Comparison of ENCODE assay signal across 10 cellular contexts in the genomic region with DNA sequence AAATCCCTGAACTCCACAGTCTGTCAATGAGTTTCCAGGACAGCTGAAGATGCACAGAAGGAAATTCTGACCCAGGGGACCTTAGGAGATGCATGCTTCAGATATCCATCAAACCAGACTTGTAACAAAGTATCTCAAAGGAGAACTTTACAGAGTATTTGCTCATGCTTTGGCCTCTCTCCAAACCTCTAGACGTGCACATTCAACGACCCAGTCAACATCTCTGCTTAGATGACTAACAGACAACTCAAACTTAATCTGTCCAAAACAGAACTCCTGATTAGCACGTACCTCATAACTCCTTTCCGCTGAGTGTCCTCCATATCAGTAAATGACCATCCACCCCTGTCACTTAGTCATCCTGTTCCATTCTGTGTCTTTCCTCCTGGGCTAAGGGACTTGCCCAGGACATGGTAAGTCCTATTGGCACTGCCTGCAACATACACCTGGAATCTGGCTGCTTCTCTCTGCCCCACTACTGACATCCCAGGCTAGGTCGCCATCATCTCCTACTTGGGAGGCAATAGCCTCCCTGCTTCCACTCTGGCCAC.
A peak's percentile ranks its signal among the peaks of the same experiment; 100 is the strongest.
DNase-seq lines count a peak whose midpoint lies in the region; ATAC-seq, FAIRE-seq and TF ChIP-seq lines count a peak whose summit lies in the region.
"Had no signal": no experiment of that assay in that cellular context is flagged by ENCODE, and none has a peak within 500 bp of the region (broad histone marks: within the 10 kb centered on the region; RNA-seq: fewer than 3 reads in every experiment).

No MANE protein-coding gene starts in this region.

- CTCF ChIA-PET in A549 (lab: Yijun Ruan, JAX): no interaction called here

- TF ChIP-seq POLR2A in A549 (IDR thresholded peaks at IDR 0.05; ENCODE audit: low read length) (no peak), prostate gland (IDR thresholded peaks at IDR 0.05) (no peak)

- H4K20me1 ChIP-seq in neural progenitor cell (ENCODE audit: low read depth): no peaks in the 10 kb centered on the region

- no peaks in the 10 kb centered on the region for H3K9me3 Mint-ChIP-seq in neural progenitor cell

- no peak for FAIRE-seq in A549 (lab: Jason Lieb, UNC)

- no peak for TF ChIP-seq RAD21 in A549 (conservative IDR thresholded peaks at IDR 0.05 in 1 of 2, IDR thresholded peaks at IDR 0.05 in 1 of 2)

- no peak for TF ChIP-seq EP300 in A549 (IDR thresholded peaks at IDR 0.05)

- WGBS in A549 (ENCODE audit: missing lambda C conversion rate): 35% methylated on average over 5 of the region's 5 CpGs
- WGBS in prostate gland: 51% methylated on average over 5 of the region's 5 CpGs

- H3K4me2 ChIP-seq in A549: peak overlapping the region; percentile 19; the same call in 1 of the 3 replicates
- no peak overlapping the region for H3K4me2 ChIP-seq in neural progenitor cell

- no peak overlapping the region for H2AFZ ChIP-seq in neural progenitor cell (replicated peaks)

- H3K79me2 ChIP-seq in neural progenitor cell (ENCODE audit: low read depth): no peaks in the 10 kb centered on the region

- H3K27ac Mint-ChIP-seq in neural progenitor cell: no peak overlapping the region

- intact Hi-C loops in left ventricle myocardium superior (cut with micrococcal nuclease): no loop called here
- intact Hi-C loops in prostate gland (cut with DNase I): no loop called here

- H3K27me3 ChIP-seq in WERI-Rb-1 (ENCODE audit: insufficient read depth, low read depth, severe bottlenecking) (no peaks in the 10 kb centered on the region), neural progenitor cell (no peaks in the 10 kb centered on the region), prostate gland (replicated peaks; ENCODE audit: insufficient read depth) (no peaks in the 10 kb centered on the region)

- H3K4me3 Mint-ChIP-seq in neural progenitor cell: no peak overlapping the region

- no peak for TF ChIP-seq CTCF in A549 (IDR thresholded peaks at IDR 0.05)
- TF ChIP-seq CTCF in WERI-Rb-1 (IDR thresholded peaks at IDR 0.05; ENCODE audit: low read depth, low read length): no peak
- no peak for TF ChIP-seq CTCF in neural progenitor cell (IDR thresholded peaks at IDR 0.05)
- TF ChIP-seq CTCF in prostate gland (IDR thresholded peaks at IDR 0.05): no peak

- H3K27me3 Mint-ChIP-seq in neural progenitor cell (ENCODE audit: insufficient read depth, low read depth): no peaks in the 10 kb centered on the region

- H3F3A ChIP-seq in neural progenitor cell (ENCODE audit: low read depth): no peaks in the 10 kb centered on the region

- H3K27ac ChIP-seq in A549: no peak overlapping the region
- peak overlapping the region; percentile 7; the same call in 1 of the 2 replicates for H3K27ac ChIP-seq in WERI-Rb-1
- H3K27ac ChIP-seq in neural progenitor cell: no peak overlapping the region
- H3K27ac ChIP-seq in prostate gland: no peak overlapping the region

- DNase-seq in A549 (ENCODE audit: low read depth in 1 of 2, low spot score in 1 of 2) (peak in 1 of 2 experiments; percentile 32), HCEC 1CT (peak; percentile 92), WERI-Rb-1 (no peak), left ventricle myocardium superior (no peak), superior temporal gyrus (ENCODE audit: extremely low spot score) (no peak), neural progenitor cell (ENCODE audit: low spot score) (no peak), prostate gland (ENCODE audit: low spot score) (no peak)
- no peak for DNase-seq in stimulated activated naive CD8-positive, alpha-beta T cell treated with anti-CD3 and anti-CD28 coated beads, Interleukin-15, Interleukin-2, amounts not matched to agents 100 U/mL and 50 U/mL, for 24 hours
- DNase-seq: amygdala, retina had no signal

- POLR2A ChIA-PET in A549 (lab: Yijun Ruan, JAX): no interaction called here

- H3K4me3 ChIP-seq in A549 (no peak overlapping the region), WERI-Rb-1 (ENCODE audit: low read depth, low read length) (no peak overlapping the region), neural progenitor cell (no peak overlapping the region), prostate gland (no peak overlapping the region)

- H3K4me1 ChIP-seq in A549: peaks cover 8% of the 10 kb centered on the region; the same call in 1 of the 3 replicates
- H3K4me1 ChIP-seq in neural progenitor cell: no peaks in the 10 kb centered on the region
- no peaks in the 10 kb centered on the region for H3K4me1 ChIP-seq in prostate gland (replicated peaks)

- H3K36me3 ChIP-seq in WERI-Rb-1 (no peaks in the 10 kb centered on the region), neural progenitor cell (no peaks in the 10 kb centered on the region), prostate gland (no peaks in the 10 kb centered on the region)

- H3K36me3 Mint-ChIP-seq in neural progenitor cell: peaks cover 3% of the 10 kb centered on the region

- H3K4me1 Mint-ChIP-seq in neural progenitor cell: no peaks in the 10 kb centered on the region

- H3K9me3 ChIP-seq in A549 (no peaks in the 10 kb centered on the region), WERI-Rb-1 (ENCODE audit: severe bottlenecking) (no peaks in the 10 kb centered on the region), neural progenitor cell (ENCODE audit: low read depth) (no peaks in the 10 kb centered on the region), prostate gland (no peaks in the 10 kb centered on the region)

- no peak overlapping the region for H3K9ac ChIP-seq in neural progenitor cell

- ATAC-seq in A549 (peak; percentile 64 to 74), left ventricle myocardium superior (peak; percentile 63)
- no peak for ATAC-seq in stimulated activated naive CD8-positive, alpha-beta T cell treated with anti-CD3 and anti-CD28 coated beads, Interleukin-15, Interleukin-2, amounts not matched to agents 100 U/mL and 50 U/mL, for 24 hours

TF ChIP-seq in A549, 52 proteins besides CTCF, POLR2A, EP300 and RAD21:
- TF ChIP-seq FOSL2 (IDR thresholded peaks at IDR 0.05): 0 out of 2 replicates have a peak, but pooled peaks have one; percentile 10
- no peak for TF ChIP-seq FOSL2 (CRISPR knock-in tag; IDR thresholded peaks at IDR 0.05)
- 0 out of 2 replicates have a peak, but pooled peaks have one; percentile 17 for TF ChIP-seq JUNB (IDR thresholded peaks at IDR 0.05)
- no peak for TF ChIP-seq HOXB5 (CRISPR knock-in tag; IDR thresholded peaks at IDR 0.05)
